In genomic region chr19:46866407-46867132, GRCh38 we compare ENCODE assay signal across 14 cellular contexts. TPM values are rescaled to one million over a fixed set of nuclear protein-coding genes. Genes with fewer than 3 reads are reported as not detected.
DNase-seq lines count a peak whose midpoint lies in the region; ATAC-seq and TF ChIP-seq lines count a peak whose summit lies in the region.
"Had no signal": no experiment of that assay in that cellular context is flagged by ENCODE, and none has a peak within 500 bp of the region (broad histone marks: within the 10 kb centered on the region; RNA-seq: fewer than 3 reads in every experiment).

No MANE protein-coding gene starts in this region.

- CTCF ChIA-PET in WTC11 (lab: Charles Lee) = interaction anchor here (1.0 to 1.3 kb wide), 4 partner anchors 10 to 124 kb away, joined by 3 to 7 read pairs (median 4); no protein-coding TSS in a partner anchor

- H3K4me1 ChIP-seq in right atrium auricular region (peaks cover 0 to 74% of the 10 kb centered on the region in 2 donors), neural progenitor cell (peaks cover 38% of the 10 kb centered on the region)

- peaks cover 23% of the 10 kb centered on the region for H3F3A ChIP-seq in neural progenitor cell (ENCODE audit: low read depth)

- H2AFZ ChIP-seq in neural progenitor cell (replicated peaks) = no peak overlapping the region

- no peaks in the 10 kb centered on the region for H3K27me3 ChIP-seq in right atrium auricular region
- H3K27me3 ChIP-seq in neural progenitor cell = no peaks in the 10 kb centered on the region

- H4K20me1 ChIP-seq in neural progenitor cell (ENCODE audit: low read depth) = peaks cover 79% of the 10 kb centered on the region

- H3K27ac ChIP-seq in right atrium auricular region (peak overlapping the region; percentile 42 to 69), neural progenitor cell (no peak overlapping the region)

- H3K4me1 Mint-ChIP-seq in WTC11 (peaks cover 11% of the 10 kb centered on the region), neural progenitor cell (peaks cover 26% of the 10 kb centered on the region)

- H3K27ac Mint-ChIP-seq in WTC11 (peak overlapping the region; percentile 50), neural progenitor cell (no peak overlapping the region)

- ATAC-seq in WTC11 = no peak
- ATAC-seq in left lobe of liver = peak; percentile 9
- ATAC-seq in HG03378 (IDR thresholded peaks at IDR 0.05; ENCODE audit: unreplicated experiment) = no peak
- ATAC-seq in GM18520 (IDR thresholded peaks at IDR 0.05; ENCODE audit: unreplicated experiment) = no peak
- ATAC-seq: esophagus mucosa had no signal

- peak overlapping the region; percentile 4; the same call in 1 of the 2 replicates for H3K4me3 Mint-ChIP-seq in WTC11
- no peak overlapping the region for H3K4me3 Mint-ChIP-seq in neural progenitor cell

- TF ChIP-seq CTCF in right atrium auricular region (IDR thresholded peaks at IDR 0.05) (no peak), WTC11 (IDR thresholded peaks at IDR 0.05) (no peak), neural progenitor cell (IDR thresholded peaks at IDR 0.05) (no peak)

- H3K9me3 Mint-ChIP-seq in WTC11 (no peaks in the 10 kb centered on the region), neural progenitor cell (no peaks in the 10 kb centered on the region)

- H3K4me3 ChIP-seq in right atrium auricular region (no peak overlapping the region), neural progenitor cell (no peak overlapping the region)

- H3K79me2 ChIP-seq in neural progenitor cell (ENCODE audit: low read depth) = peaks cover 100% of the 10 kb centered on the region

- H3K27me3 Mint-ChIP-seq in WTC11 (ENCODE audit: low read depth) (no peaks in the 10 kb centered on the region), neural progenitor cell (ENCODE audit: insufficient read depth, low read depth) (no peaks in the 10 kb centered on the region)

- intact Hi-C loops in cardiac septum (cut with DNase I) = no loop called here

- POLR2A ChIA-PET in WTC11 (lab: Charles Lee) = no interaction called here

- no peak overlapping the region for H3K4me2 ChIP-seq in neural progenitor cell

- H3K36me3 Mint-ChIP-seq in WTC11 (no peaks in the 10 kb centered on the region), neural progenitor cell (peaks cover 8% of the 10 kb centered on the region)

- no peak for DNase-seq in right atrium auricular region (ENCODE audit: low spot score)
- no peak for DNase-seq in cardiac septum (ENCODE audit: low spot score)
- no peak for DNase-seq in WTC11 (ENCODE audit: low spot score)
- no peak for DNase-seq in left lobe of liver (ENCODE audit: low spot score)
- no peak for DNase-seq in NCI-H2107 treated with DMSO at 0.1 percent for 48 hours (lab: John Stamatoyannopoulos, UW; ENCODE audit: unreplicated experiment)
- no peak for DNase-seq in neural progenitor cell (ENCODE audit: low spot score)
- DNase-seq: activated gamma-delta T cell treated with Interleukin-2 at 50 U/mL for 16 hours, GOT3, left colon, NCI-H226, T-helper 9 cell had no signal

- H3K9me3 ChIP-seq in right atrium auricular region = no peaks in the 10 kb centered on the region
- no peaks in the 10 kb centered on the region for H3K9me3 ChIP-seq in neural progenitor cell (ENCODE audit: low read depth)

- H3K9ac ChIP-seq in neural progenitor cell = no peak overlapping the region

- H3K36me3 ChIP-seq in right atrium auricular region = no peaks in the 10 kb centered on the region
- H3K36me3 ChIP-seq in neural progenitor cell = no peaks in the 10 kb centered on the region

TF ChIP-seq in WTC11, 78 proteins besides CTCF, POLR2A, EP300 and RAD21:
- TF ChIP-seq NR2C2 (CRISPR knock-in tag; IDR thresholded peaks at IDR 0.05) (no peak), ZNF317 (CRISPR knock-in tag; IDR thresholded peaks at IDR 0.05; ENCODE audit: borderline replicate concordance, low read depth) (no peak), ETV6 (CRISPR knock-in tag; IDR thresholded peaks at IDR 0.05) (no peak), ZSCAN18 (CRISPR knock-in tag; IDR thresholded peaks at IDR 0.05) (no peak), SMAD3 (CRISPR knock-in tag; IDR thresholded peaks at IDR 0.05; ENCODE audit: borderline replicate concordance) (no peak), MLX (CRISPR knock-in tag; IDR thresholded peaks at IDR 0.05) (no peak), RORB (CRISPR knock-in tag; IDR thresholded peaks at IDR 0.05) (no peak), ATF1 (CRISPR knock-in tag; IDR thresholded peaks at IDR 0.05) (no peak), JUN (CRISPR knock-in tag; IDR thresholded peaks at IDR 0.05) (no peak)
- TF ChIP-seq, protein P1, sequence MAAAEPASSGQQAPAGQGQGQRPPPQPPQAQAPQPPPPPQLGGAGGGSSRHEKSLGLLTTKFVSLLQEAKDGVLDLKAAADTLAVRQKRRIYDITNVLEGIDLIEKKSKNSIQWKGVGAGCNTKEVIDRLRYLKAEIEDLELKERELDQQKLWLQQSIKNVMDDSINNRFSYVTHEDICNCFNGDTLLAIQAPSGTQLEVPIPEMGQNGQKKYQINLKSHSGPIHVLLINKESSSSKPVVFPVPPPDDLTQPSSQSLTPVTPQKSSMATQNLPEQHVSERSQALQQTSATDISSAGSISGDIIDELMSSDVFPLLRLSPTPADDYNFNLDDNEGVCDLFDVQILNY (CRISPR knock-in tag; IDR thresholded peaks at IDR 0.05) = no peak
TF ChIP-seq in WTC11: peak in this region for 0.

RNA-seq across cellular contexts. Expression of gene ARHGAP35, which starts 5.8 kb away (rescaled TPM):
- total RNA-seq in right atrium auricular region (10 to 100 TPM; 59.1 to 76.5 TPM), cardiac septum (93.0 TPM), WTC11 (2021) (47.2 to 56.3 TPM (median 47.3 TPM) in 3 replicates), left lobe of liver (56.9 TPM), neural progenitor cell (ENCODE audit: low replicate concordance) (38.4 and 43.3 TPM in 2 replicates)

RNA-seq across cellular contexts. Expression of gene AP2S1, which starts 15.9 kb away (rescaled TPM):
- total RNA-seq in right atrium auricular region (100 to 1,000 TPM in 1 of 2 donors, 10 to 100 TPM in 1; 61.0 to 103 TPM), cardiac septum (77.3 TPM), WTC11 (2021) (232 to 249 TPM (median 234 TPM) in 3 replicates), left lobe of liver (89.1 TPM), neural progenitor cell (ENCODE audit: low replicate concordance) (104 and 120 TPM in 2 replicates)
